In the genomic region with DNA sequence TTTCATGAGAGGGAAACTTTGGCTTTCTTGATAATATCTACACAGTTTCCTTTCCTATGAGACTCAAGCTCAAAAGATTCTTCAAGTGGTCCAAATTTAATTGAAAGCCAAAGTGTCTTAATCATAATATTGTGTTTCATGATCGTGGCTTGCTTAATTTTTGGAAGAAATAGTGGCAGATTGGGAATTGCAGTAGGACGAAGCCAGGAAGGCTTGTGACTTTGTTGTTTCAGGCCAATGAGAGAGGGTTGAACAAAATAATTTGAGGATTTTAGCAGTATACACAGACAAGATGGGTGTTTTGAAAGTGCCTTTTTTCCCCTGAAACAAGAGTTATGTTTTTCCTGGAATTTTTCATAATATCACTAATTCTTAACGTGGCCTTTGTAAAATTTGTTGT, we compare ENCODE assay signal across 15 cellular contexts.
"Had no signal": no experiment of that assay in that cellular context is flagged by ENCODE, and none has a peak within 500 bp of the region (broad histone marks: within the 10 kb centered on the region; RNA-seq: fewer than 3 reads in every experiment).

No MANE protein-coding gene starts in this region.

- ATAC-seq: heart right ventricle; stimulated activated naive B cell treated with anti-CD40 and anti-IgM and Interleukin-4, amounts not matched to agents 10 μg/mL and 1 μg/mL and 100 μg/mL, for 72 hours had no signal

- H3K27me3 Mint-ChIP-seq: dendritic cell treated with granulocyte-macrophage colony-stimulating factor and Interleukin-4, amounts not matched to agents 40 ng/mL and 50 ng/mL, for 4 days; naive B cell had no signal

- H3K27ac ChIP-seq: heart right ventricle, parathyroid adenoma, skin epidermis had no signal

- H3K9me3 ChIP-seq: heart right ventricle, sigmoid colon had no signal

- H3K4me1 Mint-ChIP-seq: naive B cell had no signal

- H3K4me1 ChIP-seq: heart right ventricle, parathyroid adenoma, sigmoid colon had no signal

- H3K27ac Mint-ChIP-seq: dendritic cell treated with granulocyte-macrophage colony-stimulating factor and Interleukin-4, amounts not matched to agents 40 ng/mL and 50 ng/mL, for 4 days; stimulated activated naive B cell treated with anti-CD40 and anti-IgM and Interleukin-4, amounts not matched to agents 10 μg/mL and 1 μg/mL and 100 μg/mL, for 72 hours had no signal

- H3K4me3 ChIP-seq: heart right ventricle, sigmoid colon, skin epidermis had no signal

- H3K4me3 Mint-ChIP-seq: dendritic cell treated with granulocyte-macrophage colony-stimulating factor and Interleukin-4, amounts not matched to agents 40 ng/mL and 50 ng/mL, for 4 days; naive B cell; nephron; stimulated activated naive B cell treated with anti-CD40 and anti-IgM and Interleukin-4, amounts not matched to agents 10 μg/mL and 1 μg/mL and 100 μg/mL, for 72 hours had no signal

- H3K9me3 Mint-ChIP-seq: dendritic cell treated with granulocyte-macrophage colony-stimulating factor and Interleukin-4, amounts not matched to agents 40 ng/mL and 50 ng/mL, for 4 days; nephron; stimulated activated naive B cell treated with anti-CD40 and anti-IgM and Interleukin-4, amounts not matched to agents 10 μg/mL and 1 μg/mL and 100 μg/mL, for 72 hours had no signal

- H3K27me3 ChIP-seq: sigmoid colon had no signal

- DNase-seq: heart right ventricle; hypothalamus; kidney glomerular epithelial cell; mesendoderm; naive B cell; occipital lobe; sigmoid colon; stimulated activated CD4-positive, alpha-beta T cell treated with anti-CD3 and anti-CD28 coated beads, Interleukin-2, amount 100 ng/mL, for 24 hours; stimulated activated CD4-positive, alpha-beta T cell treated with anti-CD3 and anti-CD28 coated beads, Interleukin-4, amount 100 ng/mL, for 4 hours; stimulated activated naive B cell treated with anti-CD40 and anti-IgM and Interleukin-4, amounts not matched to agents 10 μg/mL and 1 μg/mL and 100 μg/mL, for 72 hours; trophoblast cell had no signal

- H3K36me3 ChIP-seq: heart right ventricle, sigmoid colon had no signal
